ENCODE assay signal across 23 cellular contexts in genomic region chr3:23494967-23495366, GRCh38.
"Had no signal": no experiment of that assay in that cellular context is flagged by ENCODE, and none has a peak within 500 bp of the region (broad histone marks: within the 10 kb centered on the region; RNA-seq: fewer than 3 reads in every experiment).

No MANE protein-coding gene starts in this region.

- H3K36me3 ChIP-seq: neural progenitor cell, sigmoid colon, stomach, thyroid gland, upper lobe of left lung, vagina had no signal

- H3K27me3 ChIP-seq: neural progenitor cell, sigmoid colon, stomach, thyroid gland, upper lobe of left lung, vagina had no signal

- DNase-seq: activated CD4-positive, alpha-beta memory T cell treated with anti-CD3 and anti-CD28 coated beads, Interleukin-2, amount 10 ng/mL, durations not matched to agents 7 days and 5 days; activated CD4-positive, alpha-beta T cell treated with anti-CD3 and anti-CD28 coated beads for 1 hour; activated CD4-positive, alpha-beta T cell treated with anti-CD3 and anti-CD28 coated beads, Interleukin-2, amount 10 ng/mL, durations not matched to agents 7 days and 5 days; activated gamma-delta T cell treated with Interleukin-2 at 50 U/mL for 16 hours; activated naive CD4-positive, alpha-beta T cell treated with anti-CD3 and anti-CD28 coated beads, Interleukin-2, amount 50 U/mL, for 16 hours; activated T-cell treated with anti-CD3 and anti-CD28 coated beads, Interleukin-2, amount 50 U/mL, for 4 hours; amniotic stem cell; central memory CD4-positive, alpha-beta T cell; naive thymus-derived CD8-positive, alpha-beta T cell; occipital lobe; sigmoid colon; stimulated activated CD4-positive, alpha-beta T cell treated with anti-CD3 and anti-CD28 coated beads, Interleukin-15, amount 100 ng/mL, for 24 hours; stimulated activated CD4-positive, alpha-beta T cell treated with anti-CD3 and anti-CD28 coated beads, Interleukin-2, amount 100 ng/mL, for 24 hours; stimulated activated naive B cell treated with anti-CD40 and anti-IgM and Interleukin-4, amounts not matched to agents 10 μg/mL and 1 μg/mL and 100 μg/mL, for 72 hours; stomach; T-helper 17 cell; T1000; thyroid gland; upper lobe of left lung had no signal

- H3K27ac ChIP-seq: neural progenitor cell, sigmoid colon, stomach, thyroid gland, upper lobe of left lung, vagina had no signal

- H3K9me3 ChIP-seq: sigmoid colon, stomach, thyroid gland, upper lobe of left lung, vagina had no signal

- H3K4me2 ChIP-seq: neural progenitor cell had no signal

- H3K4me3 ChIP-seq: neural progenitor cell, sigmoid colon, stomach, thyroid gland, upper lobe of left lung, vagina had no signal

- ATAC-seq: activated T-cell treated with anti-CD3 and anti-CD28 coated beads, Interleukin-2, amount 50 U/mL, for 4 hours; activated T-helper 17 cell treated with anti-CD3 and anti-CD28 coated beads, Interleukin-2, amount 50 U/mL, for 72 hours; naive thymus-derived CD8-positive, alpha-beta T cell; stimulated activated naive B cell treated with anti-CD40 and anti-IgM and Interleukin-4, amounts not matched to agents 10 μg/mL and 1 μg/mL and 100 μg/mL, for 72 hours; T-helper 17 cell; WTC11 had no signal

- H2AFZ ChIP-seq: neural progenitor cell had no signal

- H3K4me1 ChIP-seq: upper lobe of left lung had no signal
